Comparison of ENCODE assay signal across 2 cellular contexts in the genomic region with DNA sequence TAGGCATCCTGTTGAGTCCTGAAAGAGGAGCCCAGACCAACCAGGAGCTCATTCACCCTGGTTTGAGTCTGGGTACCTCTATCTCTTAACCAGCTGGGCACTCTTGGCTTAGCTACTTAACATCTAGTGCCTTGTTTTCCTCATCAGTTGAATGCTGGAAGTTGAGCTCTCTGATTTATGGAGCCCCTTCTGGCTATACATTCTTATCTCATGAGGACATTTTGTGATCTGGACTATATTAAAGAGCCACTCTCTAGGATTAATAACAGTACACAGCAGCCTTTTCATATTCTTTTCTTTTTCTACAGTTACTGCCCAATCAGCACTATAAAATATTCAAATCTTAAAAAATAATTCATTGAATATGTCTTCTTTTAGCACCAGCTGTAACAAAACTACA.
TF ChIP-seq lines count a peak whose summit lies in the region.

No MANE protein-coding gene starts in this region.

TF ChIP-seq in SK-N-SH, 30 proteins besides CTCF, POLR2A, EP300 and RAD21:
- TF ChIP-seq JUND (IDR thresholded peaks at IDR 0.05) (no peak), FOSL2 (IDR thresholded peaks at IDR 0.05; ENCODE audit: borderline replicate concordance, low read depth) (no peak), TCF12 (IDR thresholded peaks at IDR 0.05) (peak; percentile 79)
- TF ChIP-seq, protein P1, sequence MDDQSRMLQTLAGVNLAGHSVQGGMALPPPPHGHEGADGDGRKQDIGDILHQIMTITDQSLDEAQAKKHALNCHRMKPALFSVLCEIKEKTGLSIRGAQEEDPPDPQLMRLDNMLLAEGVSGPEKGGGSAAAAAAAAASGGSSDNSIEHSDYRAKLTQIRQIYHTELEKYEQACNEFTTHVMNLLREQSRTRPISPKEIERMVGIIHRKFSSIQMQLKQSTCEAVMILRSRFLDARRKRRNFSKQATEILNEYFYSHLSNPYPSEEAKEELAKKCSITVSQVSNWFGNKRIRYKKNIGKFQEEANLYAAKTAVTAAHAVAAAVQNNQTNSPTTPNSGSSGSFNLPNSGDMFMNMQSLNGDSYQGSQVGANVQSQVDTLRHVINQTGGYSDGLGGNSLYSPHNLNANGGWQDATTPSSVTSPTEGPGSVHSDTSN (IDR thresholded peaks at IDR 0.05) = peak; percentile 56

TF ChIP-seq in K562, 482 proteins besides CTCF, POLR2A, EP300 and RAD21:
- TF ChIP-seq MECOM (CRISPR knock-in tag; IDR thresholded peaks at IDR 0.05) = no peak
- peak; percentile 22; the same call in 1 of the 2 replicates for TF ChIP-seq ZNF316 (IDR thresholded peaks at IDR 0.05)
